ENCODE assay signal across 25 cellular contexts in genomic region chr1:84361796-84362195, GRCh38. TPM values are rescaled to one million over a fixed set of nuclear protein-coding genes. Genes with fewer than 3 reads are reported as not detected.
"Had no signal": no experiment of that assay in that cellular context is flagged by ENCODE, and none has a peak within 500 bp of the region (broad histone marks: within the 10 kb centered on the region; RNA-seq: fewer than 3 reads in every experiment).

No MANE protein-coding gene starts in this region.

- H3K4me3 ChIP-seq: neural progenitor cell, prostate gland, tibial nerve, vagina had no signal

- H3K27me3 Mint-ChIP-seq: activated CD4-positive, alpha-beta memory T cell treated with anti-CD3 and anti-CD28 coated beads, Interleukin-2, amount 10 ng/mL, durations not matched to agents 7 days and 5 days; activated CD8-positive, alpha-beta memory T cell treated with anti-CD3 and anti-CD28 coated beads, Interleukin-2, amount 10 ng/mL, durations not matched to agents 7 days and 5 days; activated naive CD8-positive, alpha-beta T cell treated with anti-CD3 and anti-CD28 coated beads for 36 hours had no signal

- H3K9me3 Mint-ChIP-seq: activated B cell treated with CpG ODN at 0.5 μM for 24 hours, memory B cell, neural progenitor cell had no signal

- H3K4me1 Mint-ChIP-seq: activated B cell treated with CpG ODN at 0.5 μM for 24 hours, memory B cell had no signal

- H3K27ac Mint-ChIP-seq: activated B cell treated with CpG ODN at 0.5 μM for 24 hours; activated CD4-positive, alpha-beta memory T cell treated with anti-CD3 and anti-CD28 coated beads, Interleukin-2, amount 10 ng/mL, durations not matched to agents 7 days and 5 days; activated CD8-positive, alpha-beta memory T cell treated with anti-CD3 and anti-CD28 coated beads, Interleukin-2, amount 10 ng/mL, durations not matched to agents 7 days and 5 days; activated naive CD8-positive, alpha-beta T cell treated with anti-CD3 and anti-CD28 coated beads for 36 hours; memory B cell; naive thymus-derived CD4-positive, alpha-beta T cell; neural progenitor cell had no signal

- H3K27me3 ChIP-seq: neural progenitor cell, tibial nerve, vagina had no signal

- H3K27ac ChIP-seq: neural progenitor cell, prostate gland, tibial nerve, vagina had no signal

- DNase-seq: activated B cell treated with CpG ODN at 0.5 μM for 24 hours; activated CD4-positive, alpha-beta memory T cell treated with anti-CD3 and anti-CD28 coated beads, Interleukin-2, amount 10 ng/mL, durations not matched to agents 7 days and 5 days; activated CD4-positive, alpha-beta T cell treated with anti-CD3 and anti-CD28 coated beads for 4 hours; activated CD8-positive, alpha-beta memory T cell treated with anti-CD3 and anti-CD28 coated beads, Interleukin-2, amount 10 ng/mL, durations not matched to agents 7 days and 5 days; activated naive CD8-positive, alpha-beta T cell treated with anti-CD3 and anti-CD28 coated beads for 36 hours; amniotic stem cell; caudate nucleus; head of caudate nucleus; left ventricle myocardium superior; naive thymus-derived CD4-positive, alpha-beta T cell; right cardiac atrium; stimulated activated naive CD8-positive, alpha-beta T cell treated with anti-CD3 and anti-CD28 coated beads, Interleukin-15, Interleukin-2, amounts not matched to agents 100 U/mL and 50 U/mL, for 24 hours; substantia nigra; T-helper 9 cell had no signal

- H3K36me3 Mint-ChIP-seq: activated CD8-positive, alpha-beta memory T cell treated with anti-CD3 and anti-CD28 coated beads, Interleukin-2, amount 10 ng/mL, durations not matched to agents 7 days and 5 days; memory B cell; neural progenitor cell had no signal

- H3K36me3 ChIP-seq: neural progenitor cell, prostate gland, tibial nerve, vagina had no signal

- ATAC-seq: activated CD8-positive, alpha-beta memory T cell treated with anti-CD3 and anti-CD28 coated beads, Interleukin-2, amount 10 ng/mL, durations not matched to agents 7 days and 5 days; left ventricle myocardium superior; naive thymus-derived CD4-positive, alpha-beta T cell; right cardiac atrium; stimulated activated naive CD8-positive, alpha-beta T cell treated with anti-CD3 and anti-CD28 coated beads, Interleukin-15, Interleukin-2, amounts not matched to agents 100 U/mL and 50 U/mL, for 24 hours had no signal

- H3K4me1 ChIP-seq: neural progenitor cell, prostate gland, vagina had no signal

- H3K4me3 Mint-ChIP-seq: activated B cell treated with CpG ODN at 0.5 μM for 24 hours; activated CD4-positive, alpha-beta memory T cell treated with anti-CD3 and anti-CD28 coated beads, Interleukin-2, amount 10 ng/mL, durations not matched to agents 7 days and 5 days; activated CD8-positive, alpha-beta memory T cell treated with anti-CD3 and anti-CD28 coated beads, Interleukin-2, amount 10 ng/mL, durations not matched to agents 7 days and 5 days; activated naive CD8-positive, alpha-beta T cell treated with anti-CD3 and anti-CD28 coated beads for 36 hours; memory B cell; naive thymus-derived CD4-positive, alpha-beta T cell; neural progenitor cell had no signal

- H3K9me3 ChIP-seq: prostate gland, tibial nerve, vagina had no signal

RNA-seq across cellular contexts. Expression of gene DNASE2B, which starts 36.5 kb away (rescaled TPM):
- total RNA-seq: activated B cell treated with CpG ODN at 0.5 μM for 24 hours; activated CD4-positive, alpha-beta memory T cell treated with anti-CD3 and anti-CD28 coated beads, Interleukin-2, amount 10 ng/mL, durations not matched to agents 7 days and 5 days; activated CD8-positive, alpha-beta memory T cell treated with anti-CD3 and anti-CD28 coated beads, Interleukin-2, amount 10 ng/mL, durations not matched to agents 7 days and 5 days; activated naive CD8-positive, alpha-beta T cell treated with anti-CD3 and anti-CD28 coated beads for 36 hours; dermis microvascular lymphatic vessel endothelial cell; epithelial cell of proximal tubule; frontal cortex; kidney epithelial cell; left ventricle myocardium superior; naive thymus-derived CD4-positive, alpha-beta T cell; osteocyte; right cardiac atrium; skeletal muscle tissue; tibial nerve; vagina had no signal
